ENCODE assay signal across 7 cellular contexts in the genomic region with DNA sequence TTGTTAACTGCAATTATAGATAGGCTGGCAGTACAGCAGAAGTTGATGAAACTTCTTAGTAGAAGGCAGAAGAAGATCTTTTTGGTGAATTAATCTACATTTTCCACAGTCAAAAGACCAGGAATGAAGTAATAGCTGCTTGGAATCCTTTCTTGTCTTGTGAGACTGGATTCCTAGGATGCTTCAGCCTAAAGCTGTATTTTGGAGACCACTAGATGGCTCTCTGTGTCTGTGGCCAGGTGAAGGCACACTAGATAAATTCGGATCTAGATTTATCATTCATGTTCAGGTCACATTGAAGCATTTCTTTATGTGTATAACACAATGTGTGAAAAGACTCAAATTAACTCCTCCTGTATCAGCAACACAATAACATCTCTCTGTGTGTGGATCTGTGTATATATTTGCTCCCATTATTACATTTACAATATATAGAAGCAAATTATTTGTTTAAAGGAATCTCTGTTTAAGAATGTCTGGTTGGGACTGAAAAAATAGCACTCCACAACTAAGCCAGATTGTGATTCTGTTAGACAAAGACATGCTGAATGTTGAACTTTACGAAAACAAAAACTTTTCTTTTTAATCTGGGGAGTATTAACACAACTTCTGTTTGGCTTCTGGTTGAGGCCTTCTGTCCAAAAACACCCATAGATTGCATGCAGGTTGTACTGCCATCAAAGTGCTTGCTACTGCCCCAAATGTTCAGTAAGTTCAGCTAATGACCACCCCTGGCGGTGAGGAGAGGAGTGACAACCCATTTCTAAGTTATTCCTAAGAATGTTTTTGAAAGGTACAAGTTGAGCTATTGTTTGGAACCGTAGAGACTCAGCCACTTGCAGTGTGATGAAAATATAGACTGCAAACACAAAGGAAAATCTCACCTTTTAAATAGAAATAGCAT. TPM values are rescaled to one million over a fixed set of nuclear protein-coding genes. Genes with fewer than 3 reads are reported as not detected.
DNase-seq lines count a peak whose midpoint lies in the region; ATAC-seq, FAIRE-seq and TF ChIP-seq lines count a peak whose summit lies in the region.

No MANE protein-coding gene starts in this region.

- H3K14ac ChIP-seq in H1 (ENCODE audit: insufficient read length), result no peak overlapping the region

- peak; percentile 79 to 84 for TF ChIP-seq RAD21 in H1 (IDR thresholded peaks at IDR 0.05 in 1 of 2, conservative IDR thresholded peaks at IDR 0.05 in 1 of 2; ENCODE audit: low read depth in 2 of 2, low read length in 2 of 2)

- H3K4me2 ChIP-seq in DND-41 (ENCODE audit: insufficient read depth, low read length) (no peak overlapping the region), H1 (ENCODE audit: insufficient read depth in 1 of 2, low read depth in 2 of 2, low read length in 2 of 2) (no peak overlapping the region)

- intact Hi-C loops in psoas muscle (cut with DNase I), result loop anchor here in 1 of 2 donors (2.0 kb wide), 1 partner anchor 125 kb away; no protein-coding TSS in a partner anchor

- no peaks in the 10 kb centered on the region for H3K79me1 ChIP-seq in H1 (ENCODE audit: low read depth, low read length)

- TF ChIP-seq EP300 in H1 (IDR thresholded peaks at IDR 0.05; ENCODE audit: borderline replicate concordance in 1 of 2, low read depth in 2 of 2, low read length in 2 of 2), result no peak

- no peak overlapping the region for H2BK20ac ChIP-seq in H1 (ENCODE audit: low read length)

- DNase-seq in DND-41 (no peak), NCI-H526 treated with DMSO at 0.1 percent for 48 hours (lab: John Stamatoyannopoulos, UW) (peak; percentile 14), H1 (ENCODE audit: low read depth in 1 of 2, low spot score in 2 of 2) (no peak), psoas muscle (no peak)
- no peak for DNase-seq in activated CD8-positive, alpha-beta memory T cell treated with anti-CD3 and anti-CD28 coated beads for 24 hours

- no peaks in the 10 kb centered on the region for H3K23me2 ChIP-seq in H1 (ENCODE audit: low read depth, low read length)

- no peak overlapping the region for H3K23ac ChIP-seq in H1 (ENCODE audit: insufficient read length)

- H3K9me3 ChIP-seq in DND-41 (ENCODE audit: insufficient read depth, low read length, severe bottlenecking), result no peaks in the 10 kb centered on the region
- peaks cover 0 to 3% of the 10 kb centered on the region in 2 experiments; a peak in 1 of 4 replicates for H3K9me3 ChIP-seq in H1 (ENCODE audit: insufficient read depth in 2 of 2, low read depth in 1 of 2, low read length in 1 of 2)
- no peaks in the 10 kb centered on the region for H3K9me3 ChIP-seq in psoas muscle

- no peak overlapping the region for H2AK5ac ChIP-seq in H1 (ENCODE audit: low read depth, low read length)

- H3K4ac ChIP-seq in H1 (replicated peaks; ENCODE audit: insufficient read length, low read depth, low read length), result no peak overlapping the region

- no peak overlapping the region for H4K5ac ChIP-seq in H1 (ENCODE audit: insufficient read length, low read depth, low read length)

- peak; percentile 95 for FAIRE-seq in H1 (lab: Jason Lieb, UNC)

- no peak overlapping the region for H3K4me3 ChIP-seq in DND-41 (ENCODE audit: low read depth in 1 of 2, low read length in 2 of 2)
- H3K4me3 ChIP-seq in H1 (ENCODE audit: extremely low read depth in 1 of 4, insufficient read depth in 2 of 4, low read depth in 3 of 4, low read length in 4 of 4), result no peak overlapping the region
- no peak overlapping the region for H3K4me3 ChIP-seq in psoas muscle

- H3K9ac ChIP-seq in DND-41 (ENCODE audit: low read depth, low read length) (no peak overlapping the region), H1 (replicated peaks in 1 of 4; ENCODE audit: extremely low read depth in 1 of 4, low read depth in 3 of 4, low read length in 3 of 4) (no peak overlapping the region)

- no peak overlapping the region for H3K56ac ChIP-seq in H1 (replicated peaks; ENCODE audit: insufficient read length, low read depth, low read length)

- ATAC-seq in DND-41 (ENCODE audit: insufficient read depth, low read depth) (no peak), GM18868 (IDR thresholded peaks at IDR 0.05; ENCODE audit: unreplicated experiment) (peak; percentile 98), HG03039 (IDR thresholded peaks at IDR 0.05; ENCODE audit: unreplicated experiment) (peak; percentile 94), psoas muscle (no peak)

- H3K27ac ChIP-seq in DND-41 (ENCODE audit: low read length) (no peak overlapping the region), H1 (ENCODE audit: low read depth, low read length) (no peak overlapping the region), psoas muscle (no peak overlapping the region)

- CTCF ChIA-PET in H1 (lab: Charles Lee; ENCODE audit: partially characterized antibody), result interaction anchor here (0.7 to 2.2 kb wide), 8 partner anchors 14 to 724 kb away, joined by 3 to 12 read pairs (median 3); no protein-coding TSS in a partner anchor

- H3K27me3 ChIP-seq in DND-41 (ENCODE audit: insufficient read depth, low read length, poor library complexity), result no peaks in the 10 kb centered on the region
- no peaks in the 10 kb centered on the region for H3K27me3 ChIP-seq in H1 (replicated peaks in 1 of 4; ENCODE audit: control insufficient read depth in 3 of 4, extremely low read depth in 1 of 4, insufficient read depth in 3 of 4, low read length in 3 of 4)
- H3K27me3 ChIP-seq in psoas muscle (ENCODE audit: insufficient read depth in 3 of 3, low read length in 2 of 3), result peaks cover 0 to 2% (median 0%) of the 10 kb centered on the region in 3 donors

- no peak for TF ChIP-seq POLR2A in H1 (IDR thresholded peaks at IDR 0.05; ENCODE audit: control extremely low read depth in 1 of 2, low read depth in 2 of 2, low read length in 2 of 2)

- no peak overlapping the region for H2BK120ac ChIP-seq in H1 (replicated peaks; ENCODE audit: low read depth, low read length)

- H4K8ac ChIP-seq in H1 (ENCODE audit: extremely low read depth, insufficient read depth, low read length), result no peak overlapping the region

- no peaks in the 10 kb centered on the region for H3K79me2 ChIP-seq in DND-41 (ENCODE audit: insufficient read depth, low read length)
- H3K79me2 ChIP-seq in H1 (ENCODE audit: control insufficient read depth in 1 of 2, insufficient read depth in 2 of 2, low read length in 2 of 2), result no peaks in the 10 kb centered on the region

- H4K20me1 ChIP-seq in DND-41 (ENCODE audit: insufficient read depth, low read length), result no peaks in the 10 kb centered on the region
- no peaks in the 10 kb centered on the region for H4K20me1 ChIP-seq in H1 (replicated peaks in 1 of 2; ENCODE audit: control insufficient read depth in 1 of 2, insufficient read depth in 2 of 2, low read length in 2 of 2)

- POLR2A ChIA-PET in H1 (lab: Charles Lee; ENCODE audit: partially characterized antibody), result no interaction called here

- H4K91ac ChIP-seq in H1 (replicated peaks; ENCODE audit: insufficient read length, low read length), result no peak overlapping the region

- H2BK12ac ChIP-seq in H1 (ENCODE audit: low read depth, low read length), result no peak overlapping the region

- H3K36me3 ChIP-seq in DND-41 (ENCODE audit: insufficient read depth, low read length) (no peaks in the 10 kb centered on the region), H1 (ENCODE audit: control insufficient read depth in 2 of 4, insufficient read depth in 4 of 4, low read length in 3 of 4) (no peaks in the 10 kb centered on the region), psoas muscle (ENCODE audit: insufficient read depth in 1 of 2, low read depth in 1 of 2) (no peaks in the 10 kb centered on the region)

- H2AFZ ChIP-seq in DND-41 (ENCODE audit: low read depth, low read length) (no peak overlapping the region), H1 (ENCODE audit: low read length) (no peak overlapping the region)

- H2BK15ac ChIP-seq in H1 (ENCODE audit: low read length), result no peak overlapping the region

- WGBS in H1 (ENCODE audit: extremely low coverage in 1 of 2, insufficient coverage in 1 of 2, insufficient read length in 1 of 2, insufficient replicate concordance in 2 of 2, low coverage in 1 of 2, low lambda C conversion rate in 2 of 2, missing lambda C conversion rate in 1 of 2), 2 experiments, result 41% methylated on average over 4 of the region's 4 CpGs; no CpG with 5 or more reads in 1 of the 2 experiments
- WGBS in psoas muscle, 3 donors, result 48 to 53% (median 49%) methylated on average over 4 of the region's 4 CpGs

- peak; percentile 56 for TF ChIP-seq CTCF in DND-41 (IDR thresholded peaks at IDR 0.05; ENCODE audit: borderline replicate concordance, extremely low read depth, low read length, poor library complexity, severe bottlenecking)
- peak; percentile 29 to 77 (median 76) for TF ChIP-seq CTCF in H1 (IDR thresholded peaks at IDR 0.05; ENCODE audit: control extremely low read depth in 1 of 3, insufficient read depth in 1 of 3, low read depth in 1 of 3, low read length in 3 of 3)
- TF ChIP-seq CTCF in psoas muscle (IDR thresholded peaks at IDR 0.05), result peak; percentile 31

- no peak overlapping the region for H2BK5ac ChIP-seq in H1 (ENCODE audit: low read depth, low read length)

- H3K18ac ChIP-seq in H1 (ENCODE audit: extremely low read depth, low read length), result no peak overlapping the region

- no peaks in the 10 kb centered on the region for H3K4me1 ChIP-seq in DND-41 (ENCODE audit: insufficient read depth, low read length)
- H3K4me1 ChIP-seq in H1 (replicated peaks in 1 of 4; ENCODE audit: control insufficient read depth in 3 of 4, insufficient read depth in 4 of 4, low read length in 3 of 4), result no peaks in the 10 kb centered on the region
- H3K4me1 ChIP-seq in psoas muscle, result no peaks in the 10 kb centered on the region

TF ChIP-seq in H1, 55 proteins besides CTCF, POLR2A, EP300 and RAD21 (continues in another document):
- TF ChIP-seq SP1 (IDR thresholded peaks at IDR 0.05; ENCODE audit: low read depth, low read length) (no peak), TAF1 (IDR thresholded peaks at IDR 0.05; ENCODE audit: low read depth, low read length) (no peak), HDAC6 (IDR thresholded peaks at IDR 0.05; ENCODE audit: low read depth, low read length) (no peak), CBX5 (IDR thresholded peaks at IDR 0.05; ENCODE audit: low read depth, low read length) (no peak)

RNA-seq across cellular contexts. Expression of gene GRIN3A, which starts 10.6 kb away (rescaled TPM):
- total RNA-seq in H1 (2021; fragmentation: NEBNext Ultra II Directional; extraction: Animal tissue kit (Norgen Biotek cat#: 25700)), result 0.04 TPM in 1 of 2 replicates, not detected in the other
- not detected in 2 replicates for polyA plus RNA-seq in H1 (2011; rRNA removed)
- not detected for polyA plus RNA-seq in H1 (2011; cell fraction: cytosol; rRNA removed)
- polyA plus RNA-seq in H1 (2011; cell fraction: nucleus; rRNA removed), result not detected
- 0.15 to 0.36 TPM (median 0.21 TPM) in 4 replicates for polyA plus RNA-seq in H1 (2012, experiment 1 of 2)
- 0.01 TPM for polyA plus RNA-seq in H1 (2012, experiment 2 of 2)
- polyA plus RNA-seq in H1 (2013, experiment 1 of 2), result not detected
- under 0.01 TPM for polyA plus RNA-seq in H1 (2013, experiment 2 of 2)
- 0.02 TPM in 1 of 2 replicates, not detected in the other for polyA minus RNA-seq in H1 (2011; rRNA and poly(A)+ RNA removed)
- not detected for polyA minus RNA-seq in H1 (2011; cell fraction: cytosol; rRNA and poly(A)+ RNA removed)
- polyA minus RNA-seq in H1 (2011; cell fraction: nucleus; rRNA and poly(A)+ RNA removed), result 0.10 TPM
- total RNA-seq in psoas muscle, result under 1 TPM in 1 of 4 donors, not detected in 3; 0.04 TPM
- polyA plus RNA-seq in psoas muscle, result under 1 TPM in 1 of 3 donors, not detected in 2; 0.01 TPM

Comparison
In these comparisons a context has a peak if more than half of its experiments do, and no peak if none do; other contexts are left out.
1. ATAC-seq: peak in GM18868 (single experiment) and HG03039 (single experiment); none in DND-41 (single experiment) and psoas muscle (0 of 4).
2. Peak in every context shown above with its lines, with median percentiles within 50 percentile points of each other: CTCF ChIP-seq.